Comparison of ENCODE assay signal across 8 cellular contexts in the genomic region with DNA sequence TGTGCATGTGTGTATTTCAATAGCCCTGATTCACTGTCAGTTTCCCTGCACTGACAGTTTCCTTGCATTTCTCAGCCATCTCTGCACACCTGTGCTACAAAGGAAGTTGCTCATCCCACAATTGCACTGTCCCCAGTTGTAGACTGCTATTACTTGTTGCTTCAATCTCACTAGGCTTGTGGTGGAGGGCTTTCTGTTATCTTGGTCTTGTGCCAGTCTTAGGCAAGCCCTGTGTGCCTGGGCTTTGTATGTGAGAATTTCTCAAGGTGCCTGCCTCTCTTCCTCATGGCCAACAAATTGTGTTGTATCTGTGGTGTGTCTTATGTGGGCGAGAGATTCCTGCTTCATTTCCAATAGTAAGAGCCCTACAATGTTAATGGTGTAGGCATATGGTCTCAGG.
"Had no signal": no experiment of that assay in that cellular context is flagged by ENCODE, and none has a peak within 500 bp of the region (broad histone marks: within the 10 kb centered on the region; RNA-seq: fewer than 3 reads in every experiment).

No MANE protein-coding gene starts in this region.

- ATAC-seq: GM12878 had no signal

- DNase-seq: GDM1, GF-D8 had no signal

- H3K4me3 ChIP-seq: GM12878 had no signal

- FAIRE-seq: G401.6, GM12878, GM12891, GM12892, GM18507, GM19239 had no signal
